In the genomic region with DNA sequence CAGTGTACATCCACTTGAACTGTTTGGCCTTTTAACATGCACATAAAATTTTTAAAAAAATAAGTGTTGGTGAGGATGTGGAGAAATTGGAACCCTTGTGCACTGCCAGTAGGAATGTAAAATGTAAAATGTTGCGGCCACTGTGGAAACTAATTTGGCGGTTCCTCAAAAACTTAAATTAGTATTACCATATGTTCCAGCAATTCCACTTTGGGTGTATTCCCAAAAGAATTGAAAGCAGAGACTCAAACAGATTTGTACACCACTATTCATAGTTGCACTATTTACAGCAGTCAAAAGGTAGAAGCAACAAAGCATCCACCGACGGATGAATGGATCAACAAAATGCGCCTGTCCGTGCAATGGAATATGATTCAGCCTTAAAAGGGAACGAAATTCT, we compare ENCODE assay signal across 16 cellular contexts.
A peak's percentile ranks its signal among the peaks of the same experiment; 100 is the strongest.
DNase-seq lines count a peak whose midpoint lies in the region; ATAC-seq lines count a peak whose summit lies in the region.
"Had no signal": no experiment of that assay in that cellular context is flagged by ENCODE, and none has a peak within 500 bp of the region (broad histone marks: within the 10 kb centered on the region; RNA-seq: fewer than 3 reads in every experiment).

No MANE protein-coding gene starts in this region.

- ATAC-seq in GM19023 (IDR thresholded peaks at IDR 0.05; ENCODE audit: unreplicated experiment): no peak
- ATAC-seq: A549, HCT116 had no signal

- H3K4me3 ChIP-seq in adipocyte (ENCODE audit: low read length): no peak overlapping the region
- H3K4me3 ChIP-seq: A549, BLaER1 had no signal

- peak; percentile 36 for DNase-seq in DMS 273 (lab: John Stamatoyannopoulos, UW; ENCODE audit: unreplicated experiment)
- no peak for DNase-seq in DMS 273 treated with DMSO at 0.1 percent for 48 hours (lab: John Stamatoyannopoulos, UW)
- DNase-seq in adipocyte (ENCODE audit: low read depth): peak; percentile 21
- DNase-seq in middle frontal gyrus (ENCODE audit: extremely low spot score, low spot score): peak; percentile 8
- no peak for DNase-seq in NCI-H2196 (lab: John Stamatoyannopoulos, UW; ENCODE audit: unreplicated experiment)
- no peak for DNase-seq in DMS79 (lab: John Stamatoyannopoulos, UW)
- DNase-seq: CD4-positive, alpha-beta memory T cell; DMS53; GDM1; GOT3; H7; HFFc6 had no signal

- H3K36me3 ChIP-seq in adipocyte (ENCODE audit: control insufficient read depth, insufficient read depth, low read length, severe bottlenecking): no peaks in the 10 kb centered on the region
- H3K36me3 ChIP-seq: BLaER1 had no signal

- no peak overlapping the region for H3K9ac ChIP-seq in adipocyte (ENCODE audit: low read length)
- H3K9ac ChIP-seq: BLaER1 had no signal

- no peaks in the 10 kb centered on the region for H3K4me1 ChIP-seq in adipocyte (ENCODE audit: control insufficient read depth, insufficient read depth, low read length)
- H3K4me1 ChIP-seq: A549, BLaER1 had no signal

- H3K9me3 ChIP-seq in adipocyte (ENCODE audit: control insufficient read depth, low read length): peaks cover 9% of the 10 kb centered on the region
- H3K9me3 ChIP-seq: A549, BLaER1 had no signal

- H3K27me3 ChIP-seq in adipocyte (replicated peaks; ENCODE audit: control insufficient read depth, insufficient read depth, low read length): peaks cover 32% of the 10 kb centered on the region
- H3K27me3 ChIP-seq: BLaER1 had no signal

Comparison
In these comparisons a context has a peak if more than half of its experiments do, and no peak if none do; other contexts are left out.
1. DNase-seq: peak in DMS 273 (single experiment), adipocyte (single experiment) and middle frontal gyrus (single experiment); none in DMS 273 treated with DMSO at 0.1 percent for 48 hours (single experiment), NCI-H2196 (single experiment) and DMS79 (single experiment).